ENCODE assay signal across 10 cellular contexts in genomic region chr11:65887026-65887722, GRCh38. TPM values are rescaled to one million over a fixed set of nuclear protein-coding genes. Genes with fewer than 3 reads are reported as not detected.
DNase-seq lines count a peak whose midpoint lies in the region; ATAC-seq and TF ChIP-seq lines count a peak whose summit lies in the region.
"Had no signal": no experiment of that assay in that cellular context is flagged by ENCODE, and none has a peak within 500 bp of the region (broad histone marks: within the 10 kb centered on the region; RNA-seq: fewer than 3 reads in every experiment).

No MANE protein-coding gene starts in this region.

- peak overlapping the region; percentile 98 for H3K4me3 Mint-ChIP-seq in dendritic cell treated with granulocyte-macrophage colony-stimulating factor and Interleukin-4, amounts not matched to agents 40 ng/mL and 50 ng/mL, for 4 days
- H3K4me3 Mint-ChIP-seq in natural killer cell = peak overlapping the region; percentile 88

- ATAC-seq in natural killer cell (no peak), HG03439 (IDR thresholded peaks at IDR 0.05; ENCODE audit: unreplicated experiment) (no peak)

- H3K9me3 ChIP-seq in MG63 = no peaks in the 10 kb centered on the region
- H3K9me3 ChIP-seq: testis had no signal

- TF ChIP-seq CTCF in C4-2B (conservative IDR thresholded peaks at IDR 0.05) = no peak
- TF ChIP-seq CTCF in natural killer cell (IDR thresholded peaks at IDR 0.05) = no peak

- H3K27me3 Mint-ChIP-seq in dendritic cell treated with granulocyte-macrophage colony-stimulating factor and Interleukin-4, amounts not matched to agents 40 ng/mL and 50 ng/mL, for 4 days = no peaks in the 10 kb centered on the region
- no peaks in the 10 kb centered on the region for H3K27me3 Mint-ChIP-seq in natural killer cell (ENCODE audit: low read depth in 2 of 2)

- H3K27ac ChIP-seq in C4-2B = peak overlapping the region; percentile 68

- H3K9me3 Mint-ChIP-seq in dendritic cell treated with granulocyte-macrophage colony-stimulating factor and Interleukin-4, amounts not matched to agents 40 ng/mL and 50 ng/mL, for 4 days = no peaks in the 10 kb centered on the region
- no peaks in the 10 kb centered on the region for H3K9me3 Mint-ChIP-seq in natural killer cell

- peaks cover 72% of the 10 kb centered on the region for H3K36me3 Mint-ChIP-seq in dendritic cell treated with granulocyte-macrophage colony-stimulating factor and Interleukin-4, amounts not matched to agents 40 ng/mL and 50 ng/mL, for 4 days (ENCODE audit: low read depth)
- no peaks in the 10 kb centered on the region for H3K36me3 Mint-ChIP-seq in natural killer cell

- no peaks in the 10 kb centered on the region for H3K27me3 ChIP-seq in MG63
- H3K27me3 ChIP-seq: testis had no signal

- intact Hi-C loops in dendritic cell treated with granulocyte-macrophage colony-stimulating factor and Interleukin-4, amounts not matched to agents 40 ng/mL and 50 ng/mL, for 4 days (cut with micrococcal nuclease) = no loop called here
- intact Hi-C loops in natural killer cell (cut with micrococcal nuclease) = no loop called here

- H3K36me3 ChIP-seq in MG63 = peaks cover 54% of the 10 kb centered on the region

- peak overlapping the region; percentile 99 for H3K27ac Mint-ChIP-seq in dendritic cell treated with granulocyte-macrophage colony-stimulating factor and Interleukin-4, amounts not matched to agents 40 ng/mL and 50 ng/mL, for 4 days
- peak overlapping the region; percentile 88 to 96 for H3K27ac Mint-ChIP-seq in natural killer cell

- H3K4me1 Mint-ChIP-seq in dendritic cell treated with granulocyte-macrophage colony-stimulating factor and Interleukin-4, amounts not matched to agents 40 ng/mL and 50 ng/mL, for 4 days (ENCODE audit: low read depth) = peaks cover 66% of the 10 kb centered on the region
- peaks cover 49 to 68% of the 10 kb centered on the region in 2 donors for H3K4me1 Mint-ChIP-seq in natural killer cell

- H3K4me3 ChIP-seq in MG63 = peak overlapping the region; percentile 91

- DNase-seq in MG63 (no peak), natural killer cell (no peak), NCI-H82 (lab: John Stamatoyannopoulos, UW) (no peak), NK-92 (lab: John Stamatoyannopoulos, UW; ENCODE audit: unreplicated experiment) (no peak), 8988T (no peak)
- DNase-seq: NCI-H510A treated with DMSO at 0.1 percent for 48 hours, testis had no signal

RNA-seq across cellular contexts. Expression of gene FIBP, which starts 1.1 kb away (rescaled TPM):
- total RNA-seq in MG63 (2014; rRNA removed; shearing (Covaris generic); ENCODE audit: low replicate concordance) = 105 and 106 TPM in 2 replicates
- 10 to 100 TPM; 36.5 to 47.9 (median 45.7) TPM for total RNA-seq in natural killer cell

RNA-seq across cellular contexts. Expression of gene CCDC85B, which starts 3.3 kb away (rescaled TPM):
- total RNA-seq in MG63 (2014; rRNA removed; shearing (Covaris generic); ENCODE audit: low replicate concordance) = 99.6 and 131 TPM in 2 replicates
- 10 to 100 TPM; 22.6 to 36.1 (median 24.1) TPM for total RNA-seq in natural killer cell

RNA-seq across cellular contexts. Expression of gene CTSW, which starts 7.5 kb away (rescaled TPM):
- total RNA-seq in MG63 (2014; rRNA removed; shearing (Covaris generic); ENCODE audit: low replicate concordance) = not detected in 2 replicates
- 1,000 to 10,000 TPM in 1 of 3 donors, 100 to 1,000 TPM in 2; 765 to 1,016 (median 976) TPM for total RNA-seq in natural killer cell

RNA-seq across cellular contexts. Expression of gene FOSL1, which starts 13.0 kb away (rescaled TPM):
- total RNA-seq in MG63 (2014; rRNA removed; shearing (Covaris generic); ENCODE audit: low replicate concordance) = 37.3 and 54.7 TPM in 2 replicates
- 1 to 10 TPM; 3.4 to 9.0 (median 6.8) TPM for total RNA-seq in natural killer cell

RNA-seq across cellular contexts. Expression of gene EFEMP2, which starts 14.6 kb away (rescaled TPM):
- total RNA-seq in MG63 (2014; rRNA removed; shearing (Covaris generic); ENCODE audit: low replicate concordance) = 29.0 and 43.2 TPM in 2 replicates
- 10 to 100 TPM in 1 of 3 donors, 1 to 10 TPM in 2; 6.1 to 13.0 (median 9.8) TPM for total RNA-seq in natural killer cell

Comparison
In these comparisons a context has a peak if more than half of its experiments do, and no peak if none do; other contexts are left out.
1. RNA of gene CTSW, which starts 7.5 kb away (total RNA-seq): 765 to 1,016 TPM in natural killer cell; not detected in MG63; every median in the first group is over 100 times any median in the second.